15 cellular contexts compared by ENCODE assay signal in the genomic region with DNA sequence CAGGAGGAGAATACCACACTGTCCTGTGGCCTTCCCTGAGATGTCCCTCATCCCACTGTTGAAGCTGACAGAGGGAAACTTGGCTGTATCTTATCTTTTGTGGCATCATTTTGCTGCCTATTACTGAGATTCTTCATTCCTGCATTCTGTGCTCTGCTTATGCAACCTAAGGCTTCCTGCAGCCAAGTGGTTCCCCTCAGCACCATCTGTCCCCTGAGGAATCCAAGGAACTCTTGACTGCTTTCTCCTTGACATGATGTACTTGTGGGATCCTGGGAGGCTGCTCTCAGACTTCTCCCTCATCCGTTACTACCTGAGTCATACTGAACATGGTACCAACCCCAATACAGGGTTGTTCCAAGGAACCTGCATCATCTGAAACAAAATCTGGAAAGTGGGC. TPM values are rescaled to one million over a fixed set of nuclear protein-coding genes. Genes with fewer than 3 reads are reported as not detected.
DNase-seq lines count a peak whose midpoint lies in the region; ATAC-seq and TF ChIP-seq lines count a peak whose summit lies in the region.
"Had no signal": no experiment of that assay in that cellular context is flagged by ENCODE, and none has a peak within 500 bp of the region (broad histone marks: within the 10 kb centered on the region; RNA-seq: fewer than 3 reads in every experiment).

No MANE protein-coding gene starts in this region.

- no peak for ATAC-seq in activated CD4-positive, alpha-beta T cell treated with anti-CD3 and anti-CD28 coated beads for 36 hours
- no peak for ATAC-seq in body of pancreas
- ATAC-seq: HCT116 had no signal

- DNase-seq in activated naive CD8-positive, alpha-beta T cell treated with anti-CD3 and anti-CD28 coated beads for 36 hours, result no peak
- DNase-seq in islet precursor cell, result peak; percentile 72
- peak; percentile 14 for DNase-seq in pons (ENCODE audit: low spot score)
- DNase-seq in thyroid gland, result no peak
- no peak for DNase-seq in activated CD4-positive, alpha-beta T cell treated with anti-CD3 and anti-CD28 coated beads for 36 hours
- DNase-seq in NCI-H2171 (lab: John Stamatoyannopoulos, UW), result no peak
- DNase-seq in body of pancreas, result no peak
- DNase-seq: CD8-positive, alpha-beta memory T cell; DMS53; GM23248 had no signal

- CTCF ChIA-PET in activated CD4-positive, alpha-beta T cell treated with anti-CD3 and anti-CD28 coated beads for 36 hours (lab: Charles Lee), result no interaction called here

- H3K36me3 ChIP-seq in thyroid gland (no peaks in the 10 kb centered on the region), body of pancreas (replicated peaks in 1 of 2; ENCODE audit: insufficient read depth in 1 of 2, low read depth in 2 of 2) (no peaks in the 10 kb centered on the region)
- H3K36me3 ChIP-seq: BLaER1 had no signal

- TF ChIP-seq CTCF in thyroid gland (IDR thresholded peaks at IDR 0.05) (no peak), body of pancreas (IDR thresholded peaks at IDR 0.05) (no peak)

- H3K27ac ChIP-seq in thyroid gland (no peak overlapping the region), body of pancreas (no peak overlapping the region)
- H3K27ac ChIP-seq: 22Rv1, BLaER1, GM23248, HL-60 had no signal

- peak overlapping the region; percentile 34 for H3K27ac Mint-ChIP-seq in activated naive CD8-positive, alpha-beta T cell
- no peak overlapping the region for H3K27ac Mint-ChIP-seq in activated naive CD8-positive, alpha-beta T cell treated with anti-CD3 and anti-CD28 coated beads for 36 hours
- H3K27ac Mint-ChIP-seq in activated CD4-positive, alpha-beta T cell treated with anti-CD3 and anti-CD28 coated beads for 36 hours, result no peak overlapping the region
- H3K27ac Mint-ChIP-seq: CD8-positive, alpha-beta memory T cell had no signal

- H3K27me3 Mint-ChIP-seq in activated naive CD8-positive, alpha-beta T cell, result peaks cover 3% of the 10 kb centered on the region
- H3K27me3 Mint-ChIP-seq in activated naive CD8-positive, alpha-beta T cell treated with anti-CD3 and anti-CD28 coated beads for 36 hours, result peaks cover 5% of the 10 kb centered on the region
- H3K27me3 Mint-ChIP-seq in activated CD4-positive, alpha-beta T cell treated with anti-CD3 and anti-CD28 coated beads for 36 hours, result peaks cover 2% of the 10 kb centered on the region

- peaks cover 2% of the 10 kb centered on the region for H3K36me3 Mint-ChIP-seq in activated naive CD8-positive, alpha-beta T cell
- no peaks in the 10 kb centered on the region for H3K36me3 Mint-ChIP-seq in activated naive CD8-positive, alpha-beta T cell treated with anti-CD3 and anti-CD28 coated beads for 36 hours
- H3K36me3 Mint-ChIP-seq in activated CD4-positive, alpha-beta T cell treated with anti-CD3 and anti-CD28 coated beads for 36 hours (ENCODE audit: low read depth), result no peaks in the 10 kb centered on the region
- H3K36me3 Mint-ChIP-seq: CD8-positive, alpha-beta memory T cell had no signal

- H3K9me3 Mint-ChIP-seq in activated naive CD8-positive, alpha-beta T cell (ENCODE audit: low read depth), result no peaks in the 10 kb centered on the region
- H3K9me3 Mint-ChIP-seq in activated naive CD8-positive, alpha-beta T cell treated with anti-CD3 and anti-CD28 coated beads for 36 hours, result no peaks in the 10 kb centered on the region
- no peaks in the 10 kb centered on the region for H3K9me3 Mint-ChIP-seq in activated CD4-positive, alpha-beta T cell treated with anti-CD3 and anti-CD28 coated beads for 36 hours (ENCODE audit: low read depth)
- H3K9me3 Mint-ChIP-seq: CD8-positive, alpha-beta memory T cell had no signal

- H3K4me3 ChIP-seq in thyroid gland (replicated peaks in 1 of 3) (no peak overlapping the region), body of pancreas (no peak overlapping the region)
- H3K4me3 ChIP-seq: BLaER1, GM23248 had no signal

- POLR2A ChIA-PET in activated CD4-positive, alpha-beta T cell treated with anti-CD3 and anti-CD28 coated beads for 36 hours (lab: Charles Lee), result no interaction called here

- H3K9me3 ChIP-seq in thyroid gland (no peaks in the 10 kb centered on the region), body of pancreas (no peaks in the 10 kb centered on the region)

- WGBS in thyroid gland, 2 donors, result 31 to 64% methylated on average over 1 of the region's 1 CpG
- 33 to 77% methylated on average over 1 of the region's 1 CpG for WGBS in body of pancreas, 2 donors

- intact Hi-C loops in thyroid gland (cut with DNase I), result no loop called here
- intact Hi-C loops in activated CD4-positive, alpha-beta T cell treated with anti-CD3 and anti-CD28 coated beads for 36 hours (cut with DNase I, micrococcal nuclease), result no loop called here
- intact Hi-C loops in body of pancreas (cut with DNase I), result no loop called here

- H3K4me3 Mint-ChIP-seq in activated naive CD8-positive, alpha-beta T cell, result peak overlapping the region; percentile 3
- no peak overlapping the region for H3K4me3 Mint-ChIP-seq in activated naive CD8-positive, alpha-beta T cell treated with anti-CD3 and anti-CD28 coated beads for 36 hours
- no peak overlapping the region for H3K4me3 Mint-ChIP-seq in activated CD4-positive, alpha-beta T cell treated with anti-CD3 and anti-CD28 coated beads for 36 hours
- H3K4me3 Mint-ChIP-seq: CD8-positive, alpha-beta memory T cell had no signal

- TF ChIP-seq POLR2A in thyroid gland (IDR thresholded peaks at IDR 0.05) (no peak), body of pancreas (IDR thresholded peaks at IDR 0.05) (no peak)

- H3K27me3 ChIP-seq in thyroid gland (no peaks in the 10 kb centered on the region), body of pancreas (no peaks in the 10 kb centered on the region)
- H3K27me3 ChIP-seq: BLaER1 had no signal

- H3K4me1 ChIP-seq in thyroid gland, result no peaks in the 10 kb centered on the region
- no peaks in the 10 kb centered on the region for H3K4me1 ChIP-seq in body of pancreas
- H3K4me1 ChIP-seq: BLaER1 had no signal

- peaks cover 9% of the 10 kb centered on the region for H3K4me1 Mint-ChIP-seq in activated naive CD8-positive, alpha-beta T cell (ENCODE audit: low read depth)
- peaks cover 9% of the 10 kb centered on the region for H3K4me1 Mint-ChIP-seq in activated naive CD8-positive, alpha-beta T cell treated with anti-CD3 and anti-CD28 coated beads for 36 hours
- H3K4me1 Mint-ChIP-seq in activated CD4-positive, alpha-beta T cell treated with anti-CD3 and anti-CD28 coated beads for 36 hours, result peaks cover 15% of the 10 kb centered on the region
- H3K4me1 Mint-ChIP-seq: CD8-positive, alpha-beta memory T cell had no signal

RNA-seq across cellular contexts. Expression of a gene that starts 21.1 kb away (rescaled TPM):
- total RNA-seq in activated naive CD8-positive, alpha-beta T cell treated with anti-CD3 and anti-CD28 coated beads for 36 hours, result 1 to 10 TPM; 6.3 to 8.1 TPM
- 1 to 10 TPM in 3 of 4 donors, under 1 TPM in 1; 0.67 to 2.6 (median 2.2) TPM for total RNA-seq in thyroid gland
- total RNA-seq in activated CD4-positive, alpha-beta T cell treated with anti-CD3 and anti-CD28 coated beads for 36 hours, result 1 to 10 TPM; 6.7 to 8.9 TPM
- 1 to 10 TPM in 1 of 2 donors, under 1 TPM in 1; 0.99 to 1.6 TPM for total RNA-seq in body of pancreas

RNA-seq across cellular contexts. Expression of a gene that starts 24.4 kb away (rescaled TPM):
- total RNA-seq in activated naive CD8-positive, alpha-beta T cell treated with anti-CD3 and anti-CD28 coated beads for 36 hours, result 10 to 100 TPM; 43.7 to 47.2 TPM
- total RNA-seq in thyroid gland (10 to 100 TPM; 55.4 to 87.5 (median 81.0) TPM), body of pancreas (10 to 100 TPM; 25.2 to 50.4 TPM)
- 10 to 100 TPM; 44.1 to 54.0 TPM for total RNA-seq in activated CD4-positive, alpha-beta T cell treated with anti-CD3 and anti-CD28 coated beads for 36 hours

Comparison
In these comparisons a context has a peak if more than half of its experiments do, and no peak if none do; other contexts are left out.
1. DNase-seq: peak in islet precursor cell (single experiment) and pons (single experiment); none in activated naive CD8-positive, alpha-beta T cell treated with anti-CD3 and anti-CD28 coated beads for 36 hours (single experiment), thyroid gland (0 of 2), activated CD4-positive, alpha-beta T cell treated with anti-CD3 and anti-CD28 coated beads for 36 hours (single experiment), NCI-H2171 (single experiment) and body of pancreas (0 of 4).